In genomic region chr1:226034482-226034881, GRCh38 we compare ENCODE assay signal across 10 cellular contexts. TPM values are rescaled to one million over a fixed set of nuclear protein-coding genes. Genes with fewer than 3 reads are reported as not detected.
DNase-seq lines count a peak whose midpoint lies in the region; ATAC-seq and TF ChIP-seq lines count a peak whose summit lies in the region.
"Had no signal": no experiment of that assay in that cellular context is flagged by ENCODE, and none has a peak within 500 bp of the region (broad histone marks: within the 10 kb centered on the region; RNA-seq: fewer than 3 reads in every experiment).

No MANE protein-coding gene starts in this region.

- no peaks in the 10 kb centered on the region for H3K9me3 ChIP-seq in mucosa of descending colon

- DNase-seq in AG08396 (ENCODE audit: low spot score), result peak; percentile 86
- peak; percentile 85 for DNase-seq in OCI-M1 (lab: John Stamatoyannopoulos, UW)
- no peak for DNase-seq in effector memory CD8-positive, alpha-beta T cell
- peak; percentile 81 to 86 (median 83) for DNase-seq in mucosa of descending colon
- no peak for DNase-seq in effector CD4-positive, alpha-beta T cell
- DNase-seq: NCI-H345 had no signal

- H3K4me1 Mint-ChIP-seq in effector memory CD8-positive, alpha-beta T cell (ENCODE audit: low read depth in 2 of 2), result no peaks in the 10 kb centered on the region

- no peak for TF ChIP-seq CTCF in mucosa of descending colon (IDR thresholded peaks at IDR 0.05)

- peak; percentile 44 for ATAC-seq in effector memory CD8-positive, alpha-beta T cell (replicated peaks)
- ATAC-seq in mucosa of descending colon (peak; percentile 91), HG02885 (IDR thresholded peaks at IDR 0.05; ENCODE audit: poor library complexity, unreplicated experiment) (no peak), HG02840 (IDR thresholded peaks at IDR 0.05; ENCODE audit: low FRiP score, unreplicated experiment) (no peak), GM18517 (IDR thresholded peaks at IDR 0.05; ENCODE audit: unreplicated experiment) (no peak)

- H3K4me1 ChIP-seq in mucosa of descending colon (ENCODE audit: low read depth), result peaks cover 35% of the 10 kb centered on the region

- no peaks in the 10 kb centered on the region for H3K9me3 Mint-ChIP-seq in effector memory CD8-positive, alpha-beta T cell
- H3K9me3 Mint-ChIP-seq: stimulated activated naive CD8-positive, alpha-beta T cell treated with anti-CD3 and anti-CD28 coated beads, Interleukin-15, Interleukin-2, amounts not matched to agents 100 ng/mL and 50 ng/mL, for 24 hours had no signal

- intact Hi-C loops in mucosa of descending colon (cut with DNase I, micrococcal nuclease), result no loop called here

- H3K4me3 Mint-ChIP-seq in effector memory CD8-positive, alpha-beta T cell, result no peak overlapping the region
- H3K4me3 Mint-ChIP-seq: stimulated activated naive CD8-positive, alpha-beta T cell treated with anti-CD3 and anti-CD28 coated beads, Interleukin-15, Interleukin-2, amounts not matched to agents 100 ng/mL and 50 ng/mL, for 24 hours had no signal

- no peak overlapping the region for H3K4me3 ChIP-seq in mucosa of descending colon

- H3K36me3 ChIP-seq in mucosa of descending colon (ENCODE audit: low read depth), result peaks cover 5% of the 10 kb centered on the region

- no peak overlapping the region for H3K27ac Mint-ChIP-seq in effector memory CD8-positive, alpha-beta T cell
- H3K27ac Mint-ChIP-seq: stimulated activated naive CD8-positive, alpha-beta T cell treated with anti-CD3 and anti-CD28 coated beads, Interleukin-15, Interleukin-2, amounts not matched to agents 100 ng/mL and 50 ng/mL, for 24 hours had no signal

- H3K36me3 Mint-ChIP-seq in effector memory CD8-positive, alpha-beta T cell (ENCODE audit: insufficient read depth), result no peaks in the 10 kb centered on the region

- H3K27me3 Mint-ChIP-seq in effector memory CD8-positive, alpha-beta T cell, result no peaks in the 10 kb centered on the region
- H3K27me3 Mint-ChIP-seq: stimulated activated naive CD8-positive, alpha-beta T cell treated with anti-CD3 and anti-CD28 coated beads, Interleukin-15, Interleukin-2, amounts not matched to agents 100 ng/mL and 50 ng/mL, for 24 hours had no signal

RNA-seq across cellular contexts. Expression of gene H3-3A, which starts 28.0 kb away (rescaled TPM):
- total RNA-seq in mucosa of descending colon, result 100 to 1,000 TPM; 466 to 839 (median 627) TPM

RNA-seq across cellular contexts. Expression of gene SDE2, which starts 35.3 kb away (rescaled TPM):
- total RNA-seq in mucosa of descending colon, result 10 to 100 TPM; 14.1 to 21.0 (median 15.0) TPM

Comparison
In these comparisons a context has a peak if more than half of its experiments do, and no peak if none do; other contexts are left out.
1. DNase-seq: peak in AG08396 (single experiment), OCI-M1 (single experiment) and mucosa of descending colon (3 of 3); none in effector memory CD8-positive, alpha-beta T cell (0 of 3) and effector CD4-positive, alpha-beta T cell (single experiment).
2. ATAC-seq: peak in effector memory CD8-positive, alpha-beta T cell (single experiment) and mucosa of descending colon (single experiment); none in HG02885 (single experiment), HG02840 (single experiment) and GM18517 (single experiment).